ENCODE assay signal across 28 cellular contexts in the genomic region with DNA sequence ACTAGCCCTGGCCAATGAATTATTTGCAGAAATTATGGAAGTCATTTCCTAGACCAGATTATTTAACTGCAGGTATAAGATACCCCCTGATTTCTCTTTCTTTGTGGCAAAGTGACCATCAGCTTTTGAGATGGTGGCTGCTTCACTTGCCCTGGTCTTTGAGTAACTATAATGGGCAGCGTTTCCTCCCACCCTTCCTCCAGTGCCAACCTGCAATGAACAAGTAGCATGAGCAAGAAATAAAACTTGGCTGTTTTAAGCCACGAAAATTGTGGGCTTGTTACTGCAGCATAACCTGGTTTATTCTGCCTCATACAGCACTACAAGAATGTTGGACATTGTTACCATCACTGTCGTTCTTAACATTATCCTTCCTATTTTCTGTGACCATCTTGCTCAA.
"Had no signal": no experiment of that assay in that cellular context is flagged by ENCODE, and none has a peak within 500 bp of the region (broad histone marks: within the 10 kb centered on the region; RNA-seq: fewer than 3 reads in every experiment).

No MANE protein-coding gene starts in this region.

- H3K9ac ChIP-seq: neural progenitor cell, parathyroid adenoma had no signal

- ATAC-seq: natural killer cell; psoas muscle; right cardiac atrium; sciatic nerve; stimulated activated memory B cell treated with anti-CD40 and anti-IgM and Interleukin-4, amounts not matched to agents 10 μg/mL and 1 μg/mL and 100 μg/mL, for 72 hours; stimulated activated naive CD8-positive, alpha-beta T cell treated with anti-CD3 and anti-CD28 coated beads, Interleukin-15, amount 100 ng/mL, for 72 hours; stimulated activated naive CD8-positive, alpha-beta T cell treated with anti-CD3 and anti-CD28 coated beads, Interleukin-15, Interleukin-2, amounts not matched to agents 100 U/mL and 50 U/mL, for 24 hours; upper lobe of right lung had no signal

- H3K36me3 ChIP-seq: neural progenitor cell, ovary, spleen, suprapubic skin, tibial artery, transverse colon, upper lobe of right lung, uterus had no signal

- H3K79me2 ChIP-seq: parathyroid adenoma had no signal

- H3K4me2 ChIP-seq: neural progenitor cell, smooth muscle cell had no signal

- H3K27ac ChIP-seq: neural progenitor cell, ovary, parathyroid adenoma, psoas muscle, skin epidermis, spleen, suprapubic skin, testis, tibial artery, transverse colon, upper lobe of right lung, uterus had no signal

- H3K9me3 ChIP-seq: ovary, psoas muscle, spleen, suprapubic skin, testis, tibial artery, transverse colon, uterus had no signal

- H3K4me3 ChIP-seq: neural progenitor cell, ovary, psoas muscle, skin epidermis, smooth muscle cell, spleen, suprapubic skin, testis, tibial artery, transverse colon, upper lobe of right lung, uterus had no signal

- DNase-seq: natural killer cell; occipital lobe; ovary; posterior cingulate gyrus; psoas muscle; right cardiac atrium; spleen; stimulated activated CD4-positive, alpha-beta T cell treated with anti-CD3 and anti-CD28 coated beads, Interleukin-12 subunit alpha, Interleukin-12 subunit beta, amount 100 ng/mL, for 4 hours; stimulated activated CD4-positive, alpha-beta T cell treated with anti-CD3 and anti-CD28 coated beads, Interleukin-1b, Interleukin-23, amount 100 ng/mL, for 48 hours; stimulated activated CD4-positive, alpha-beta T cell treated with anti-CD3 and anti-CD28 coated beads, Interleukin-4, amount 100 ng/mL, for 1 hour; stimulated activated CD4-positive, alpha-beta T cell treated with anti-CD3 and anti-CD28 coated beads, Interleukin-4, amount 100 ng/mL, for 4 hours; stimulated activated CD8-positive, alpha-beta memory T cell treated with anti-CD3 and anti-CD28 coated beads, Interleukin-4, amount 100 ng/mL, for 48 hours; stimulated activated naive CD4-positive, alpha-beta T cell; stimulated activated naive CD8-positive, alpha-beta T cell treated with anti-CD3 and anti-CD28 coated beads, Interleukin-15, amount 100 ng/mL, for 72 hours; stimulated activated naive CD8-positive, alpha-beta T cell treated with anti-CD3 and anti-CD28 coated beads, Interleukin-15, Interleukin-2, amounts not matched to agents 100 U/mL and 50 U/mL, for 24 hours; substantia nigra; testis; tibial artery; transverse colon; upper lobe of right lung; uterus had no signal

- H2AFZ ChIP-seq: neural progenitor cell, parathyroid adenoma had no signal

- H3K4me1 ChIP-seq: parathyroid adenoma, psoas muscle, spleen, suprapubic skin, testis, tibial artery, transverse colon, upper lobe of right lung, uterus had no signal

- H3K27me3 ChIP-seq: ovary, testis, upper lobe of right lung had no signal
